27 cellular contexts compared by ENCODE assay signal in the genomic region with DNA sequence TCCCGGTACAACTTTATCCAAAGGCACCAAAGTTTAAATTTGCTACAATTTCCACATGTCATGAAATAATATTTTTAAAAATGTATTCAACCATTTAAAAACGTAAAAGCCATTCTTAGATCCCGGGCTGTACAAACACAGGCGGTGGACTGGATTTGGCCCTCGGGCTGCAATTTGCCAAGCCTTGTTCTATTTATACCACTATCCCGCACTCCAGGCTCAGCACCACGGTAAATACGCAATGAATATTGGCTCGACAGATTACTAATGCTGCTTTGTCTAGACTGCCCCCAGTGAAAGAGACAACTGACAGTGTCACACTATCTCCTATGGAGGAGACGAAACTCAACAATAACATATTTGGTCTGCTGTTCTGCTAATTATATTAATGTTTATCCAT.
"Had no signal": no experiment of that assay in that cellular context is flagged by ENCODE, and none has a peak within 500 bp of the region (broad histone marks: within the 10 kb centered on the region; RNA-seq: fewer than 3 reads in every experiment).

No MANE protein-coding gene starts in this region.

- H3K36me3 Mint-ChIP-seq: memory B cell; stimulated activated effector memory CD8-positive, alpha-beta T cell treated with anti-CD3 and anti-CD28 coated beads, Interleukin-12 subunit alpha, Interleukin-12 subunit beta, amount 100 ng/mL, for 72 hours; type B pancreatic cell had no signal

- H3K27me3 ChIP-seq: colonic mucosa, gastrocnemius medialis, neutrophil, pancreas, sigmoid colon, testis had no signal

- H3K9me3 Mint-ChIP-seq: type B pancreatic cell had no signal

- H3K4me1 ChIP-seq: colonic mucosa, gastrocnemius medialis, pancreas, sigmoid colon, testis, tibial artery had no signal

- H3K27ac ChIP-seq: colonic mucosa, epithelial cell of prostate, gastrocnemius medialis, neutrophil, pancreas, sigmoid colon, testis, tibial artery had no signal

- H3K36me3 ChIP-seq: colonic mucosa, gastrocnemius medialis, neutrophil, pancreas, sigmoid colon, tibial artery had no signal

- H3K4me3 Mint-ChIP-seq: dendritic cell treated with granulocyte-macrophage colony-stimulating factor and Interleukin-4, amounts not matched to agents 40 ng/mL and 50 ng/mL, for 4 days; endodermal cell; memory B cell; natural killer cell; stimulated activated effector memory CD8-positive, alpha-beta T cell treated with anti-CD3 and anti-CD28 coated beads, Interleukin-12 subunit alpha, Interleukin-12 subunit beta, amount 100 ng/mL, for 72 hours; type B pancreatic cell had no signal

- ATAC-seq: esophagus mucosa; gastrocnemius medialis; left colon; natural killer cell; pancreas; stimulated activated effector memory CD8-positive, alpha-beta T cell treated with anti-CD3 and anti-CD28 coated beads, Interleukin-12 subunit alpha, Interleukin-12 subunit beta, amount 100 ng/mL, for 72 hours had no signal

- H3K9me3 ChIP-seq: colonic mucosa, gastrocnemius medialis, neutrophil, pancreas, sigmoid colon, testis, tibial artery had no signal

- H3K4me3 ChIP-seq: colonic mucosa, gastrocnemius medialis, lung, pancreas, sigmoid colon, testis, tibial artery had no signal

- H3K27me3 Mint-ChIP-seq: dendritic cell treated with granulocyte-macrophage colony-stimulating factor and Interleukin-4, amounts not matched to agents 40 ng/mL and 50 ng/mL, for 4 days had no signal

- DNase-seq: colonic mucosa; effector CD8-positive, alpha-beta T cell; endodermal cell; foreskin fibroblast; gastrocnemius medialis; head of caudate nucleus; hippocampal formation; kidney glomerular epithelial cell; left colon; natural killer cell; pancreas; sigmoid colon; stimulated activated CD4-positive, alpha-beta T cell treated with anti-CD3 and anti-CD28 coated beads, Interleukin-2, amount 100 ng/mL, for 24 hours; stimulated activated CD4-positive, alpha-beta T cell treated with anti-CD3 and anti-CD28 coated beads, Interleukin-4, amount 100 ng/mL, for 24 hours; stimulated activated naive CD4-positive, alpha-beta T cell treated with Interleukin-2 at 50 U/mL for 16 hours; substantia nigra; testis; tibial artery had no signal

- H3K4me1 Mint-ChIP-seq: memory B cell; natural killer cell; stimulated activated effector memory CD8-positive, alpha-beta T cell treated with anti-CD3 and anti-CD28 coated beads, Interleukin-12 subunit alpha, Interleukin-12 subunit beta, amount 100 ng/mL, for 72 hours had no signal

- FAIRE-seq: islet of Langerhans, pancreas had no signal

- H3K27ac Mint-ChIP-seq: dendritic cell treated with granulocyte-macrophage colony-stimulating factor and Interleukin-4, amounts not matched to agents 40 ng/mL and 50 ng/mL, for 4 days; endodermal cell; memory B cell; natural killer cell; stimulated activated effector memory CD8-positive, alpha-beta T cell treated with anti-CD3 and anti-CD28 coated beads, Interleukin-12 subunit alpha, Interleukin-12 subunit beta, amount 100 ng/mL, for 72 hours; type B pancreatic cell had no signal
